Comparison of ENCODE assay signal across 14 cellular contexts in the genomic region with DNA sequence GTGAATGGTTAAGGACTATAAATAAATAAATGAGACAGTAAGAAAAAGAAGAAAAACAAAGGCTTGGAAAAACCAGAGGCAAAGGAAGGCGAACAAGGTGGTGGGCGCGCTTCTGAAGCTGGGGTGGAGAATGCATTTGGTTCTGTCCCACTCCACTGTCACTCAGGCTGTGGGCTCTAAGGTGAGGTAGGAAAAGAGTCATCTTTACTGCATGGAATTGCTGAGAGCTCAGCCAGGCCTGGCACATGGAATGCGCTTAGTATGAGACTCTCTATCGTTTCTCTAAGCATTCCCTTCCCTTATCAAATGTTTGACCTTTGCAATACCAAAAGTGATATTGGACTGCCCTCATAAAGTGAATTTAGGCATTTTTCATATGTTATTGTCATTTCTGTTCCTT.
DNase-seq lines count a peak whose midpoint lies in the region; ATAC-seq and TF ChIP-seq lines count a peak whose summit lies in the region.
"Had no signal": no experiment of that assay in that cellular context is flagged by ENCODE, and none has a peak within 500 bp of the region (broad histone marks: within the 10 kb centered on the region; RNA-seq: fewer than 3 reads in every experiment).

No MANE protein-coding gene starts in this region.

- H3K9me2 ChIP-seq in GM23248 (ENCODE audit: insufficient read depth), result no peaks in the 10 kb centered on the region

- H3K4me2 ChIP-seq in GM23248 (ENCODE audit: unreplicated experiment), result peak overlapping the region; percentile 48
- no peak overlapping the region for H3K4me2 ChIP-seq in smooth muscle cell
- H3K4me2 ChIP-seq: PC-9 had no signal

- no peak for TF ChIP-seq CTCF in ascending aorta (IDR thresholded peaks at IDR 0.05)
- no peak for TF ChIP-seq CTCF in smooth muscle cell (IDR thresholded peaks at IDR 0.05; ENCODE audit: borderline replicate concordance, insufficient read depth, poor library complexity, severe bottlenecking)

- H3K27ac ChIP-seq in GM23248 (peak overlapping the region; percentile 85), ascending aorta (peak overlapping the region; percentile 9 to 63), smooth muscle cell (ENCODE audit: low read depth) (peak overlapping the region; percentile 5)
- H3K27ac ChIP-seq: PC-9, SJCRH30 had no signal

- intact Hi-C loops in ascending aorta (cut with DNase I), result loop anchor here (5.0 kb wide), 2 partner anchors 90 to 130 kb away; a partner anchor contains a TSS

- DNase-seq in GM23248 (no peak), ascending aorta (ENCODE audit: low spot score in 2 of 2) (no peak), left lobe of liver (ENCODE audit: low spot score) (no peak), smooth muscle cell (lab: John Stamatoyannopoulos, UW; ENCODE audit: unreplicated experiment) (no peak), GF-D8 (lab: John Stamatoyannopoulos, UW) (no peak), NK-92 (lab: John Stamatoyannopoulos, UW; ENCODE audit: unreplicated experiment) (no peak), NCI-H1417 (lab: John Stamatoyannopoulos, UW) (no peak)
- DNase-seq: ACHN; C1 segment of cervical spinal cord; CD8-positive, alpha-beta memory T cell; NCI-H1930; NCI-H524 had no signal

- H3K9me3 ChIP-seq in GM23248 (ENCODE audit: low read depth) (no peaks in the 10 kb centered on the region), ascending aorta (no peaks in the 10 kb centered on the region), smooth muscle cell (replicated peaks; ENCODE audit: low read depth) (no peaks in the 10 kb centered on the region)
- H3K9me3 ChIP-seq: SJCRH30 had no signal

- no peaks in the 10 kb centered on the region for H3K79me2 ChIP-seq in GM23248 (ENCODE audit: insufficient read depth)
- peaks cover 2% of the 10 kb centered on the region for H3K79me2 ChIP-seq in smooth muscle cell (ENCODE audit: low read depth)

- ATAC-seq in left lobe of liver, result peak; percentile 72

- WGBS in GM23248 (ENCODE audit: low coverage in 1 of 2, low lambda C conversion rate in 2 of 2, missing lambda C conversion rate in 2 of 2), 2 experiments, result 88 to 91% methylated on average over 5 of the region's 5 CpGs
- 97% methylated on average over 5 of the region's 5 CpGs for WGBS in smooth muscle cell (ENCODE audit: low lambda C conversion rate)

- no peaks in the 10 kb centered on the region for H4K20me1 ChIP-seq in GM23248 (ENCODE audit: insufficient read depth)
- peaks cover 4% of the 10 kb centered on the region for H4K20me1 ChIP-seq in smooth muscle cell (ENCODE audit: low read depth)

- peaks cover 23% of the 10 kb centered on the region for H3K36me3 ChIP-seq in GM23248 (ENCODE audit: low read depth)
- peaks cover 72 to 84% of the 10 kb centered on the region in 2 donors for H3K36me3 ChIP-seq in ascending aorta
- peaks cover 42% of the 10 kb centered on the region for H3K36me3 ChIP-seq in smooth muscle cell (ENCODE audit: low read depth)

- in situ Hi-C loops in GM23248 (cut with MboI), result no loop called here

- H2AFZ ChIP-seq in GM23248, result no peak overlapping the region
- H2AFZ ChIP-seq in smooth muscle cell (ENCODE audit: low read depth), result no peak overlapping the region
- H2AFZ ChIP-seq: PC-9 had no signal

- H3F3A ChIP-seq in GM23248 (ENCODE audit: insufficient read depth), result peaks cover 12% of the 10 kb centered on the region; the same call in 1 of the 2 replicates
- peaks cover 7% of the 10 kb centered on the region for H3F3A ChIP-seq in smooth muscle cell (ENCODE audit: low read depth)

- H3K27me3 ChIP-seq in GM23248 (replicated peaks; ENCODE audit: insufficient read depth) (no peaks in the 10 kb centered on the region), ascending aorta (no peaks in the 10 kb centered on the region), smooth muscle cell (ENCODE audit: low read depth) (no peaks in the 10 kb centered on the region)
- H3K27me3 ChIP-seq: SJCRH30 had no signal

- H3K4me1 ChIP-seq in GM23248 (ENCODE audit: insufficient read depth) (peaks cover 10% of the 10 kb centered on the region), ascending aorta (peaks cover 0 to 3% of the 10 kb centered on the region in 2 donors), smooth muscle cell (ENCODE audit: low read depth) (no peaks in the 10 kb centered on the region)
- H3K4me1 ChIP-seq: SJCRH30 had no signal

- H3K4me3 ChIP-seq in GM23248 (no peak overlapping the region), ascending aorta (no peak overlapping the region), smooth muscle cell (no peak overlapping the region)
- H3K4me3 ChIP-seq: PC-9, SJCRH30 had no signal

- H3K9ac ChIP-seq in GM23248 (peak overlapping the region; percentile 44; the same call in 1 of the 2 replicates), smooth muscle cell (ENCODE audit: low read depth) (no peak overlapping the region)

Comparison
In these comparisons a context has a peak if more than half of its experiments do, and no peak if none do; other contexts are left out.
1. H3K27ac ChIP-seq: peak in every context shown above with its lines; median percentile 85 in GM23248; 36 in ascending aorta; 5 in smooth muscle cell.